ENCODE assay signal across 14 cellular contexts in the genomic region with DNA sequence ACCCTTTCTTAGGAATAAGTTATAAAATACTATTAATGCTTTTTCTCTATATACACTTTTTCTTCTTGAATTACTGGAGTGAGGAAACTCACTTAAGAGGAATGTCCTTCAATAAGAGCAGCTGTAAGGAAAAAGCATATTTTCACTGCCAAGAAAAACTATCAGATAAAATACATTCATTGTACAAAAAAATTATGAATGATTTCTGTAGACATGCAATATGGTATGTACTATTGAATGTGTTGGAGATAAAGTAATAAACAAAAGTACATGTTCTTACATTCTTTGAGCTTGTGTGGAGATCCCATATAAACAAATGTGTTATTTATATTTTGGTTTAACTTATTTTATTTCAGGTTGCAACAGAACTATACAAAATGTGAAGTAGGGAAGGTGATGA.
DNase-seq lines count a peak whose midpoint lies in the region; ATAC-seq and TF ChIP-seq lines count a peak whose summit lies in the region.
"Had no signal": no experiment of that assay in that cellular context is flagged by ENCODE, and none has a peak within 500 bp of the region (broad histone marks: within the 10 kb centered on the region; RNA-seq: fewer than 3 reads in every experiment).

No MANE protein-coding gene starts in this region.

- no peak overlapping the region for H3K18ac ChIP-seq in trophoblast cell (ENCODE audit: low read length)

- no peak overlapping the region for H3K4ac ChIP-seq in trophoblast cell (ENCODE audit: low read depth, low read length)

- H3K4me1 ChIP-seq in GM23338 (ENCODE audit: insufficient read depth) (peaks cover 10% of the 10 kb centered on the region), trophoblast cell (ENCODE audit: control insufficient read depth in 1 of 2, insufficient read depth in 2 of 2, low read length in 2 of 2) (no peaks in the 10 kb centered on the region), foreskin keratinocyte (no peaks in the 10 kb centered on the region)
- H3K4me1 ChIP-seq: A549, Caco-2, HAP-1 had no signal

- TF ChIP-seq CTCF in GM23338 (conservative IDR thresholded peaks at IDR 0.05; ENCODE audit: low read depth in 2 of 2), result no peak
- TF ChIP-seq CTCF in astrocyte of the spinal cord (IDR thresholded peaks at IDR 0.05; ENCODE audit: low read depth, low read length), result no peak
- no peak for TF ChIP-seq CTCF in fibroblast of pulmonary artery (IDR thresholded peaks at IDR 0.05; ENCODE audit: low read length, missing control alignments)
- TF ChIP-seq CTCF in activated CD8-positive, alpha-beta T cell treated with anti-CD3 and anti-CD28 coated beads for 36 hours (IDR thresholded peaks at IDR 0.05), result no peak
- no peak for TF ChIP-seq CTCF in foreskin keratinocyte (conservative IDR thresholded peaks at IDR 0.05)

- peaks cover 9% of the 10 kb centered on the region for H3K4me1 Mint-ChIP-seq in GM23338
- H3K4me1 Mint-ChIP-seq in activated CD8-positive, alpha-beta T cell treated with anti-CD3 and anti-CD28 coated beads for 36 hours (ENCODE audit: low read depth), result no peaks in the 10 kb centered on the region
- H3K4me1 Mint-ChIP-seq: CD8-positive, alpha-beta memory T cell; IgD-negative memory B cell had no signal

- H3K9ac ChIP-seq in trophoblast cell (ENCODE audit: low read length), result no peak overlapping the region

- H3K9me3 ChIP-seq in trophoblast cell (ENCODE audit: insufficient read depth, low read depth, low read length), result no peaks in the 10 kb centered on the region
- H3K9me3 ChIP-seq: A549, Caco-2, HAP-1 had no signal

- H3K27ac ChIP-seq in GM23338 (ENCODE audit: low read depth) (no peak overlapping the region), trophoblast cell (ENCODE audit: low read depth, low read length) (no peak overlapping the region), foreskin keratinocyte (no peak overlapping the region)
- H3K27ac ChIP-seq: A549 had no signal

- H2AFZ ChIP-seq in GM23338, result no peak overlapping the region
- no peak overlapping the region for H2AFZ ChIP-seq in trophoblast cell (ENCODE audit: insufficient read depth, low read length, poor library complexity)

- H3K4me2 ChIP-seq in GM23338 (no peak overlapping the region), trophoblast cell (ENCODE audit: low read length) (no peak overlapping the region)
- H3K4me2 ChIP-seq: A549 had no signal

- peaks cover 15% of the 10 kb centered on the region for H3K9me3 Mint-ChIP-seq in GM23338
- H3K9me3 Mint-ChIP-seq in activated CD8-positive, alpha-beta T cell treated with anti-CD3 and anti-CD28 coated beads for 36 hours, result peaks cover 10% of the 10 kb centered on the region

- no peak overlapping the region for H4K91ac ChIP-seq in trophoblast cell (ENCODE audit: low read depth, low read length)

- no peaks in the 10 kb centered on the region for H3K27me3 ChIP-seq in GM23338 (ENCODE audit: insufficient read depth)
- H3K27me3 ChIP-seq in trophoblast cell (ENCODE audit: insufficient read depth, low read length), result no peaks in the 10 kb centered on the region
- no peaks in the 10 kb centered on the region for H3K27me3 ChIP-seq in foreskin keratinocyte

- no peak overlapping the region for H3K23ac ChIP-seq in trophoblast cell (ENCODE audit: low read length)

- no peak overlapping the region for H2AK5ac ChIP-seq in trophoblast cell (ENCODE audit: low read length)

- in situ Hi-C loops in astrocyte of the spinal cord (cut with HindIII; ENCODE audit: low sequenced_read_pairs), result no loop called here

- H3K36me3 Mint-ChIP-seq in GM23338 (ENCODE audit: low read depth), result peaks cover 37% of the 10 kb centered on the region
- no peaks in the 10 kb centered on the region for H3K36me3 Mint-ChIP-seq in activated CD8-positive, alpha-beta T cell treated with anti-CD3 and anti-CD28 coated beads for 36 hours (ENCODE audit: low read depth)
- H3K36me3 Mint-ChIP-seq: CD8-positive, alpha-beta memory T cell; IgD-negative memory B cell had no signal

- no peak overlapping the region for H4K12ac ChIP-seq in trophoblast cell (ENCODE audit: low read depth, low read length)

- ATAC-seq in GM23338, result no peak
- no peak for ATAC-seq in activated CD8-positive, alpha-beta T cell treated with anti-CD3 and anti-CD28 coated beads for 36 hours
- ATAC-seq in foreskin keratinocyte, result no peak
- ATAC-seq: A549 had no signal

- H4K20me1 ChIP-seq in GM23338 (replicated peaks; ENCODE audit: insufficient read depth), result no peaks in the 10 kb centered on the region

- H3K4me3 Mint-ChIP-seq in GM23338, result no peak overlapping the region
- H3K4me3 Mint-ChIP-seq in activated CD8-positive, alpha-beta T cell treated with anti-CD3 and anti-CD28 coated beads for 36 hours, result no peak overlapping the region
- H3K4me3 Mint-ChIP-seq: CD8-positive, alpha-beta memory T cell had no signal

- H3K9me2 ChIP-seq in GM23338 (ENCODE audit: insufficient read depth), result no peaks in the 10 kb centered on the region

- H3K27me3 Mint-ChIP-seq in GM23338 (ENCODE audit: insufficient read depth, low read depth, poor library complexity), result no peaks in the 10 kb centered on the region
- no peaks in the 10 kb centered on the region for H3K27me3 Mint-ChIP-seq in activated CD8-positive, alpha-beta T cell treated with anti-CD3 and anti-CD28 coated beads for 36 hours
- H3K27me3 Mint-ChIP-seq: CD8-positive, alpha-beta memory T cell; IgD-negative memory B cell had no signal

- H3K4me3 ChIP-seq in GM23338 (no peak overlapping the region), astrocyte of the spinal cord (ENCODE audit: low read depth, low read length) (no peak overlapping the region), fibroblast of pulmonary artery (replicated peaks; ENCODE audit: low read depth, low read length) (no peak overlapping the region), trophoblast cell (ENCODE audit: low read depth, low read length) (no peak overlapping the region)
- H3K4me3 ChIP-seq: A549, HAP-1 had no signal

- DNase-seq in GM23338 (ENCODE audit: low spot score), result no peak
- DNase-seq in astrocyte of the spinal cord (ENCODE audit: low read depth, low spot score), result peak; percentile 46
- peak; percentile 18 for DNase-seq in fibroblast of pulmonary artery (ENCODE audit: low read depth)
- no peak for DNase-seq in medulla oblongata (ENCODE audit: extremely low spot score)
- no peak for DNase-seq in trophoblast cell
- no peak for DNase-seq in activated CD8-positive, alpha-beta T cell treated with anti-CD3 and anti-CD28 coated beads for 36 hours
- DNase-seq in foreskin keratinocyte, result no peak
- DNase-seq: Caco-2; CD8-positive, alpha-beta memory T cell; DMS53; GF-D8 had no signal

- no peak overlapping the region for H2BK5ac ChIP-seq in trophoblast cell (ENCODE audit: low read depth, low read length, poor library complexity)

- H3K79me1 ChIP-seq in trophoblast cell (ENCODE audit: low read length), result no peaks in the 10 kb centered on the region

- no peak overlapping the region for H3K14ac ChIP-seq in trophoblast cell (ENCODE audit: low read length)

- H4K8ac ChIP-seq in trophoblast cell (ENCODE audit: low read depth, low read length), result no peak overlapping the region

- H2BK12ac ChIP-seq in trophoblast cell (ENCODE audit: low read length), result no peak overlapping the region

- H2BK120ac ChIP-seq in trophoblast cell (ENCODE audit: insufficient read depth, low read length, poor library complexity), result no peak overlapping the region

- H3K79me2 ChIP-seq in GM23338 (replicated peaks; ENCODE audit: insufficient read depth) (no peaks in the 10 kb centered on the region), trophoblast cell (ENCODE audit: control insufficient read depth, insufficient read depth, low read length, poor library complexity) (no peaks in the 10 kb centered on the region)

- POLR2A ChIA-PET in activated CD8-positive, alpha-beta T cell treated with anti-CD3 and anti-CD28 coated beads for 36 hours (lab: Charles Lee), result no interaction called here

- H3K27ac Mint-ChIP-seq in GM23338, result peak overlapping the region; percentile 36; the same call in 1 of the 2 replicates
- H3K27ac Mint-ChIP-seq in activated CD8-positive, alpha-beta T cell treated with anti-CD3 and anti-CD28 coated beads for 36 hours, result no peak overlapping the region
- H3K27ac Mint-ChIP-seq: CD8-positive, alpha-beta memory T cell; IgD-negative memory B cell had no signal

- no peaks in the 10 kb centered on the region for H3F3A ChIP-seq in GM23338 (replicated peaks; ENCODE audit: low read depth)

- H3K36me3 ChIP-seq in GM23338 (ENCODE audit: insufficient read depth), result no peaks in the 10 kb centered on the region
- H3K36me3 ChIP-seq in trophoblast cell (ENCODE audit: control insufficient read depth in 1 of 2, insufficient read depth in 2 of 2, low read length in 2 of 2), result no peaks in the 10 kb centered on the region
- H3K36me3 ChIP-seq: HAP-1 had no signal

- intact Hi-C loops in activated CD8-positive, alpha-beta T cell treated with anti-CD3 and anti-CD28 coated beads for 36 hours (cut with micrococcal nuclease), result no loop called here

- CTCF ChIA-PET in activated CD8-positive, alpha-beta T cell treated with anti-CD3 and anti-CD28 coated beads for 36 hours (lab: Charles Lee), result no interaction called here

TF ChIP-seq in GM23338, 12 proteins besides CTCF, POLR2A, EP300 and RAD21 (continues in another document):
- no peak for TF ChIP-seq ZNF331 (CRISPR knock-in tag; IDR thresholded peaks at IDR 0.05; ENCODE audit: low read depth)
- TF ChIP-seq STAT1 (IDR thresholded peaks at IDR 0.05; ENCODE audit: unreplicated experiment), result no peak
- no peak for TF ChIP-seq NANOG (IDR thresholded peaks at IDR 0.05; ENCODE audit: borderline replicate concordance)
- TF ChIP-seq ZNF114 (CRISPR knock-in tag; IDR thresholded peaks at IDR 0.05), result no peak
- TF ChIP-seq, protein P1, sequence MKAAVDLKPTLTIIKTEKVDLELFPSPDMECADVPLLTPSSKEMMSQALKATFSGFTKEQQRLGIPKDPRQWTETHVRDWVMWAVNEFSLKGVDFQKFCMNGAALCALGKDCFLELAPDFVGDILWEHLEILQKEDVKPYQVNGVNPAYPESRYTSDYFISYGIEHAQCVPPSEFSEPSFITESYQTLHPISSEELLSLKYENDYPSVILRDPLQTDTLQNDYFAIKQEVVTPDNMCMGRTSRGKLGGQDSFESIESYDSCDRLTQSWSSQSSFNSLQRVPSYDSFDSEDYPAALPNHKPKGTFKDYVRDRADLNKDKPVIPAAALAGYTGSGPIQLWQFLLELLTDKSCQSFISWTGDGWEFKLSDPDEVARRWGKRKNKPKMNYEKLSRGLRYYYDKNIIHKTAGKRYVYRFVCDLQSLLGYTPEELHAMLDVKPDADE (IDR thresholded peaks at IDR 0.05), result no peak
- no peak for TF ChIP-seq EZH2phosphoT487 (IDR thresholded peaks at IDR 0.05; ENCODE audit: unreplicated experiment)

Comparison
In these comparisons a context has a peak if more than half of its experiments do, and no peak if none do; other contexts are left out.
1. DNase-seq: peak in astrocyte of the spinal cord (single experiment) and fibroblast of pulmonary artery (single experiment); none in GM23338 (single experiment), medulla oblongata (single experiment), trophoblast cell (0 of 2), activated CD8-positive, alpha-beta T cell treated with anti-CD3 and anti-CD28 coated beads for 36 hours (single experiment) and foreskin keratinocyte (0 of 2).